Comparison of ENCODE assay signal across 8 cellular contexts in the genomic region with DNA sequence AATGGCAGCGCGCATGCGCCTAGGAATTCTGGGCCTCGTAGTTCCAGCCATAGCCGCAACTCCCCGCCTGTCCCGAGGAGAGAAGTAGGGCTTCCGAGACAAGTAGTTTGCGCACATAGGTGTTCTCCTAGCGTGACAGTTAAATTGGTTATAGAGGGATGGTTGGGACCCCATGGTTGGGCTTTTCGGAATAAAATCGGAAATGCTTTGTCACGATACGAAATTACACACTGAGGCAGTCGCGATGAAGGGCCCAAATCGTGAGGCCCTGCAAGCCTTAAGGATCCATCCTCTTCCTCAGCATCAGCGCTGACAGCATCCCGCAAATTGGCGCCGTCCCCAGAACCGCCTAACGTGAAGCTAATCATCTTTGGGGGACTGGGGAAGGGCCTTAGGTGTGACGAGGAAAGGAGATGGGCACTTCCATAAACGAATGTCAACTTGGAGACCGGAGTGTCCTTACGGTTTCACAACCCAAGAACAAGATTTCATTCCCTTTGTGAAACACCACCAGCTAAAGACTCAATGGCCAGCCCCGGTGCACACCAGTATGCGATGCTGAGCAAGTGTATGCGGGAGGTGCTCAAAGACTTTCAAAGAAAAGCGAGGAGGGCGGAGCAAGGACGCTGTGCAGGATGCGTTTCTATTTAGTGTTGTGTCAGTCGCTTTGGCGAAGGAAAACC. TPM values are rescaled to one million over a fixed set of nuclear protein-coding genes. Genes with fewer than 3 reads are reported as not detected.
DNase-seq lines count a peak whose midpoint lies in the region; ATAC-seq and TF ChIP-seq lines count a peak whose summit lies in the region.

No MANE protein-coding gene starts in this region.

- no peaks in the 10 kb centered on the region for H3K27me3 ChIP-seq in SK-N-SH (ENCODE audit: insufficient read depth)

- CTCF ChIA-PET in SK-N-SH (lab: Yijun Ruan, JAX) = interaction anchor here (1.6 kb wide), 2 partner anchors 215 to 217 kb away, joined by 5 to 6 read pairs; no protein-coding TSS in a partner anchor

- H3K4me1 ChIP-seq in SK-N-SH (ENCODE audit: control insufficient read depth in 1 of 2, insufficient read depth in 2 of 2, low read depth in 1 of 2, low read length in 1 of 2) = peaks cover 0 to 4% of the 10 kb centered on the region in 2 experiments; a peak in 2 of 4 replicates

- TF ChIP-seq CTCF in SK-N-SH (IDR thresholded peaks at IDR 0.05) (no peak), astrocyte of the spinal cord (IDR thresholded peaks at IDR 0.05; ENCODE audit: low read depth, low read length) (no peak)

- peak overlapping the region; percentile 77 to 85 for H3K4me3 ChIP-seq in SK-N-SH (ENCODE audit: low read depth in 2 of 2, low read length in 1 of 2)
- peak overlapping the region; percentile 76 for H3K4me3 ChIP-seq in astrocyte of the spinal cord (ENCODE audit: low read depth, low read length)

- H3K36me3 ChIP-seq in SK-N-SH (replicated peaks in 1 of 2; ENCODE audit: control insufficient read depth in 1 of 2, insufficient read depth in 2 of 2, low read length in 1 of 2) = no peaks in the 10 kb centered on the region

- no peaks in the 10 kb centered on the region for H3K9me3 ChIP-seq in SK-N-SH

- peak overlapping the region; percentile 100 for H2AFZ ChIP-seq in SK-N-SH (ENCODE audit: low read depth)

- in situ Hi-C loops in astrocyte of the spinal cord (cut with HindIII; ENCODE audit: low sequenced_read_pairs) = no loop called here

- intact Hi-C loops in Right ventricle myocardium superior (cut with DNase I) = loop anchor here (5.0 kb wide), 1 partner anchor 219 kb away; no protein-coding TSS in a partner anchor
- intact Hi-C loops in Right ventricle myocardium inferior (cut with DNase I) = loop anchor here (5.0 to 10.0 kb wide), 2 partner anchors 119 to 186 kb away; a partner anchor contains a TSS

- no peak for TF ChIP-seq EP300 in SK-N-SH (IDR thresholded peaks at IDR 0.05; ENCODE audit: borderline replicate concordance in 1 of 2, low read depth in 1 of 2, low read length in 1 of 2)

- no peaks in the 10 kb centered on the region for H3K9me3 Mint-ChIP-seq in immature natural killer cell

- peak overlapping the region; percentile 81 for H3K4me2 ChIP-seq in SK-N-SH

- H3F3A ChIP-seq in SK-N-SH (replicated peaks; ENCODE audit: insufficient read depth) = peaks cover 4% of the 10 kb centered on the region

- peaks cover 0 to 8% (median 4%) of the 10 kb centered on the region in 3 donors for H3K27me3 Mint-ChIP-seq in immature natural killer cell (ENCODE audit: low read depth in 3 of 3)

- peak overlapping the region; percentile 93 to 99 (median 96) for H3K4me3 Mint-ChIP-seq in immature natural killer cell

- peak overlapping the region in 1 of 2 experiments; percentile 40; a peak in 2 of 4 replicates for H3K27ac ChIP-seq in SK-N-SH (ENCODE audit: low read depth in 2 of 2, low read length in 1 of 2)

- WGBS in SK-N-SH (ENCODE audit: low lambda C conversion rate) = 13% methylated on average over 33 of the region's 36 CpGs

- H4K20me1 ChIP-seq in SK-N-SH (ENCODE audit: insufficient read depth) = no peaks in the 10 kb centered on the region

- no peaks in the 10 kb centered on the region for H3K36me3 Mint-ChIP-seq in immature natural killer cell

- DNase-seq in Right ventricle myocardium superior (no peak), Right ventricle myocardium inferior (ENCODE audit: missing footprints) (no peak), SK-N-SH (peak; percentile 7), astrocyte of the spinal cord (ENCODE audit: low read depth, low spot score) (peak; percentile 21), immature natural killer cell (peak; percentile 30 to 31 (median 30)), SKM-1 (lab: John Stamatoyannopoulos, UW; ENCODE audit: unreplicated experiment) (no peak)
- DNase-seq in stimulated activated CD4-positive, alpha-beta T cell treated with anti-CD3 and anti-CD28 coated beads, Interleukin-12 subunit alpha, Interleukin-12 subunit beta, amount 100 ng/mL, for 48 hours (ENCODE audit: low read depth in 2 of 3, low spot score in 1 of 3) = peak in 2 of 3 donors; percentile 14 to 30

- peaks cover 22 to 35% of the 10 kb centered on the region in 2 donors for H3K4me1 Mint-ChIP-seq in immature natural killer cell

- POLR2A ChIA-PET in SK-N-SH (lab: Yijun Ruan, JAX) = no interaction called here

- ATAC-seq in Right ventricle myocardium superior (ENCODE audit: poor library complexity) (peak; percentile 18), Right ventricle myocardium inferior (no peak), HG03139 (IDR thresholded peaks at IDR 0.05; ENCODE audit: unreplicated experiment) (no peak)

- no peak for TF ChIP-seq RAD21 in SK-N-SH (IDR thresholded peaks at IDR 0.05; ENCODE audit: low read length)

- H3K27ac Mint-ChIP-seq in immature natural killer cell = peak overlapping the region; percentile 86 to 96 (median 94)

- peak overlapping the region; percentile 29; the same call in 1 of the 2 replicates for H3K9ac ChIP-seq in SK-N-SH

- H3K9me2 ChIP-seq in SK-N-SH = no peaks in the 10 kb centered on the region

- peaks cover 41% of the 10 kb centered on the region for H3K79me2 ChIP-seq in SK-N-SH (ENCODE audit: insufficient read depth)

TF ChIP-seq in SK-N-SH, 30 proteins besides CTCF, POLR2A, EP300 and RAD21:
- TF ChIP-seq TCF12 (IDR thresholded peaks at IDR 0.05) = no peak
- TF ChIP-seq, protein P1, sequence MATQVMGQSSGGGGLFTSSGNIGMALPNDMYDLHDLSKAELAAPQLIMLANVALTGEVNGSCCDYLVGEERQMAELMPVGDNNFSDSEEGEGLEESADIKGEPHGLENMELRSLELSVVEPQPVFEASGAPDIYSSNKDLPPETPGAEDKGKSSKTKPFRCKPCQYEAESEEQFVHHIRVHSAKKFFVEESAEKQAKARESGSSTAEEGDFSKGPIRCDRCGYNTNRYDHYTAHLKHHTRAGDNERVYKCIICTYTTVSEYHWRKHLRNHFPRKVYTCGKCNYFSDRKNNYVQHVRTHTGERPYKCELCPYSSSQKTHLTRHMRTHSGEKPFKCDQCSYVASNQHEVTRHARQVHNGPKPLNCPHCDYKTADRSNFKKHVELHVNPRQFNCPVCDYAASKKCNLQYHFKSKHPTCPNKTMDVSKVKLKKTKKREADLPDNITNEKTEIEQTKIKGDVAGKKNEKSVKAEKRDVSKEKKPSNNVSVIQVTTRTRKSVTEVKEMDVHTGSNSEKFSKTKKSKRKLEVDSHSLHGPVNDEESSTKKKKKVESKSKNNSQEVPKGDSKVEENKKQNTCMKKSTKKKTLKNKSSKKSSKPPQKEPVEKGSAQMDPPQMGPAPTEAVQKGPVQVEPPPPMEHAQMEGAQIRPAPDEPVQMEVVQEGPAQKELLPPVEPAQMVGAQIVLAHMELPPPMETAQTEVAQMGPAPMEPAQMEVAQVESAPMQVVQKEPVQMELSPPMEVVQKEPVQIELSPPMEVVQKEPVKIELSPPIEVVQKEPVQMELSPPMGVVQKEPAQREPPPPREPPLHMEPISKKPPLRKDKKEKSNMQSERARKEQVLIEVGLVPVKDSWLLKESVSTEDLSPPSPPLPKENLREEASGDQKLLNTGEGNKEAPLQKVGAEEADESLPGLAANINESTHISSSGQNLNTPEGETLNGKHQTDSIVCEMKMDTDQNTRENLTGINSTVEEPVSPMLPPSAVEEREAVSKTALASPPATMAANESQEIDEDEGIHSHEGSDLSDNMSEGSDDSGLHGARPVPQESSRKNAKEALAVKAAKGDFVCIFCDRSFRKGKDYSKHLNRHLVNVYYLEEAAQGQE (IDR thresholded peaks at IDR 0.05; ENCODE audit: low read depth, low read length) = no peak
- peak; percentile 84 for TF ChIP-seq NRF1 (IDR thresholded peaks at IDR 0.05; ENCODE audit: low read depth, low read length)
TF ChIP-seq in SK-N-SH: peak in this region for 1.

RNA-seq across cellular contexts. Expression of a gene that starts 0.6 kb away (rescaled TPM):
- 22.4 TPM for total RNA-seq in Right ventricle myocardium superior
- total RNA-seq in Right ventricle myocardium inferior = 20.6 TPM
- 4.5 and 6.4 TPM in 2 replicates for polyA plus RNA-seq in SK-N-SH (2012; rRNA removed)
- 4.7 and 4.9 TPM in 2 replicates for polyA plus RNA-seq in SK-N-SH (2012; cell fraction: cytosol; rRNA removed)
- 8.9 and 13.9 TPM in 2 replicates for polyA plus RNA-seq in SK-N-SH (2012; cell fraction: nucleus; rRNA removed)
- 10 to 100 TPM in 1 of 3 donors, 1 to 10 TPM in 2; 5.1 to 11.0 (median 5.9) TPM for polyA plus RNA-seq in immature natural killer cell

Comparison
In these comparisons a context has a peak if more than half of its experiments do, and no peak if none do; other contexts are left out.
1. DNase-seq: peak in SK-N-SH (single experiment), astrocyte of the spinal cord (single experiment), immature natural killer cell (3 of 3) and stimulated activated CD4-positive, alpha-beta T cell treated with anti-CD3 and anti-CD28 coated beads, Interleukin-12 subunit alpha, Interleukin-12 subunit beta, amount 100 ng/mL, for 48 hours (2 of 3); none in Right ventricle myocardium superior (single experiment), Right ventricle myocardium inferior (single experiment) and SKM-1 (single experiment).